ENCODE assay signal across 1 cellular context in genomic region chr2:176088048-176088936, GRCh38.
TF ChIP-seq lines count a peak whose summit lies in the region.

No MANE protein-coding gene starts in this region.

TF ChIP-seq in HepG2, 621 proteins besides CTCF, POLR2A, EP300 and RAD21 (continued from another document and continues in another):
- TF ChIP-seq KIAA2018 (CRISPR knock-in tag; IDR thresholded peaks at IDR 0.05; ENCODE audit: borderline replicate concordance) (no peak), ZNF709 (CRISPR knock-in tag; IDR thresholded peaks at IDR 0.05) (peak; percentile 89; the same call in 1 of the 2 replicates), FOSL2 (CRISPR knock-in tag; IDR thresholded peaks at IDR 0.05) (peak; percentile 17; the same call in 1 of the 2 replicates), ZNF710 (CRISPR knock-in tag; IDR thresholded peaks at IDR 0.05; ENCODE audit: borderline replicate concordance) (peak; percentile 72; the same call in 1 of the 2 replicates), ZNF563 (CRISPR knock-in tag; IDR thresholded peaks at IDR 0.05) (peak; percentile 71; the same call in 1 of the 2 replicates), NAIF1 (CRISPR knock-in tag; IDR thresholded peaks at IDR 0.05; ENCODE audit: borderline replicate concordance) (no peak), HMGXB3 (CRISPR knock-in tag; IDR thresholded peaks at IDR 0.05; ENCODE audit: borderline replicate concordance) (0 out of 2 replicates have a peak, but pooled peaks have one; percentile 38), RXRA (CRISPR knock-in tag; IDR thresholded peaks at IDR 0.05) (peak; percentile 58; the same call in 1 of the 2 replicates), FOXA3 (CRISPR knock-in tag; IDR thresholded peaks at IDR 0.05) (peak; percentile 21; the same call in 1 of the 2 replicates), HES4 (CRISPR knock-in tag; IDR thresholded peaks at IDR 0.05; ENCODE audit: borderline replicate concordance) (peak; percentile 50; the same call in 1 of the 2 replicates), ZNF224 (CRISPR knock-in tag; IDR thresholded peaks at IDR 0.05) (no peak), MTA1 (CRISPR knock-in tag; IDR thresholded peaks at IDR 0.05; ENCODE audit: borderline replicate concordance) (no peak), ZBTB40 (IDR thresholded peaks at IDR 0.05) (no peak), ZBTB40 (CRISPR knock-in tag; IDR thresholded peaks at IDR 0.05) (no peak), NFKB2 (CRISPR knock-in tag; IDR thresholded peaks at IDR 0.05; ENCODE audit: borderline replicate concordance) (peak; percentile 78), KLF16 (CRISPR knock-in tag; IDR thresholded peaks at IDR 0.05) (0 out of 4 replicates have a peak, but pooled peaks of 1 of the 2 experiments have one; percentile 14), CBX1 (IDR thresholded peaks at IDR 0.05; ENCODE audit: low read depth) (no peak), ZNF766 (CRISPR knock-in tag; IDR thresholded peaks at IDR 0.05; ENCODE audit: borderline replicate concordance) (peak; percentile 56; the same call in 1 of the 2 replicates), HOXA7 (CRISPR knock-in tag; IDR thresholded peaks at IDR 0.05) (no peak), SMARCE1 (IDR thresholded peaks at IDR 0.05; ENCODE audit: borderline replicate concordance) (no peak), FOXP1 (IDR thresholded peaks at IDR 0.05) (no peak), FOXP1 (CRISPR knock-in tag; IDR thresholded peaks at IDR 0.05) (no peak), GATAD2A (CRISPR knock-in tag; IDR thresholded peaks at IDR 0.05) (peak; percentile 47), ZNF263 (CRISPR knock-in tag; IDR thresholded peaks at IDR 0.05) (no peak; the same call in 1 of the 2 replicates)
- TF ChIP-seq, protein P1, sequence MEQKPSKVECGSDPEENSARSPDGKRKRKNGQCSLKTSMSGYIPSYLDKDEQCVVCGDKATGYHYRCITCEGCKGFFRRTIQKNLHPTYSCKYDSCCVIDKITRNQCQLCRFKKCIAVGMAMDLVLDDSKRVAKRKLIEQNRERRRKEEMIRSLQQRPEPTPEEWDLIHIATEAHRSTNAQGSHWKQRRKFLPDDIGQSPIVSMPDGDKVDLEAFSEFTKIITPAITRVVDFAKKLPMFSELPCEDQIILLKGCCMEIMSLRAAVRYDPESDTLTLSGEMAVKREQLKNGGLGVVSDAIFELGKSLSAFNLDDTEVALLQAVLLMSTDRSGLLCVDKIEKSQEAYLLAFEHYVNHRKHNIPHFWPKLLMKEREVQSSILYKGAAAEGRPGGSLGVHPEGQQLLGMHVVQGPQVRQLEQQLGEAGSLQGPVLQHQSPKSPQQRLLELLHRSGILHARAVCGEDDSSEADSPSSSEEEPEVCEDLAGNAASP (CRISPR knock-in tag; IDR thresholded peaks at IDR 0.05; ENCODE audit: borderline replicate concordance), result 0 out of 2 replicates have a peak, but pooled peaks have one; percentile 8
- TF ChIP-seq, protein P2, sequence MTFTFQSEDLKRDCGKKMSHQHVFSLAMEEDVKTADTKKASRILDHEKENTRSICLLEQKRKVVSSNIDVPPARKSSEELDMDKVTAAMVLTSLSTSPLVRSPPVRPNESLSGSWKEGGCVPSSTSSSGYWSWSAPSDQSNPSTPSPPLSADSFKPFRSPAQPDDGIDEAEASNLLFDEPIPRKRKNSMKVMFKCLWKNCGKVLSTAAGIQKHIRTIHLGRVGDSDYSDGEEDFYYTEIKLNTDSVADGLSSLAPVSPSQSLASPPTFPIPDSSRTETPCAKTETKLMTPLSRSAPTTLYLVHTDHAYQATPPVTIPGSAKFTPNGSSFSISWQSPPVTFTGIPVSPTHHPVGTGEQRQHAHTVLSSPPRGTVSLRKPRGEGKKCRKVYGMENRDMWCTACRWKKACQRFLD (CRISPR knock-in tag; IDR thresholded peaks at IDR 0.05; ENCODE audit: borderline replicate concordance), result 0 out of 2 replicates have a peak, but pooled peaks have one; percentile 79
